In genomic region chr17:59826741-59827453, GRCh38 we compare ENCODE assay signal across 10 cellular contexts.
DNase-seq lines count a peak whose midpoint lies in the region; ATAC-seq and TF ChIP-seq lines count a peak whose summit lies in the region.
"Had no signal": no experiment of that assay in that cellular context is flagged by ENCODE, and none has a peak within 500 bp of the region (broad histone marks: within the 10 kb centered on the region; RNA-seq: fewer than 3 reads in every experiment).

No MANE protein-coding gene starts in this region.

- H3K4me3 Mint-ChIP-seq in IgD-negative memory B cell: peak overlapping the region in 3 of 4 donors; percentile 37 to 80 (median 67)

- intact Hi-C loops in adrenal gland (cut with DNase I): no loop called here
- intact Hi-C loops in mucosa of descending colon (cut with DNase I, micrococcal nuclease): no loop called here

- H3K27ac Mint-ChIP-seq in IgD-negative memory B cell: peak overlapping the region in 1 of 3 donors; percentile 52

- peak overlapping the region; percentile 68 to 91 (median 86); a peak in 21 of 22 replicates for H3K27ac ChIP-seq in BLaER1 treated with 17β-estradiol and CSF1 and Interleukin-3, amounts not matched to agents 10 nM and 100 nM
- H3K27ac ChIP-seq in adrenal gland (peak overlapping the region in 3 of 5 donors; percentile 21 to 76 (median 73)), neutrophil (peak overlapping the region; percentile 30)

- peak overlapping the region; percentile 77 to 93 (median 86) for H3K4me2 ChIP-seq in BLaER1 treated with 17β-estradiol and CSF1 and Interleukin-3, amounts not matched to agents 10 nM and 100 nM

- no peaks in the 10 kb centered on the region for H3K27me3 Mint-ChIP-seq in IgD-negative memory B cell

- no peaks in the 10 kb centered on the region for H4K20me1 ChIP-seq in BLaER1 treated with 17β-estradiol and CSF1 and Interleukin-3, amounts not matched to agents 10 nM and 100 nM

- 0 out of 20 replicates have a peak overlapping the region, but pooled peaks of 1 of the 10 experiments have one; percentile 49 for H3K4me3 ChIP-seq in BLaER1 treated with 17β-estradiol and CSF1 and Interleukin-3, amounts not matched to agents 10 nM and 100 nM
- H3K4me3 ChIP-seq in adrenal gland (no peak overlapping the region), neutrophil (ENCODE audit: low read depth in 1 of 2, low read length in 1 of 2) (no peak overlapping the region), mucosa of descending colon (no peak overlapping the region)
- H3K4me3 ChIP-seq: MG63, right atrium auricular region had no signal

- peaks cover 67 to 83% (median 72%) of the 10 kb centered on the region in 10 experiments for H3K4me1 ChIP-seq in BLaER1 treated with 17β-estradiol and CSF1 and Interleukin-3, amounts not matched to agents 10 nM and 100 nM
- H3K4me1 ChIP-seq in adrenal gland (replicated peaks in 1 of 2) (peaks cover 18 to 62% of the 10 kb centered on the region in 2 donors), neutrophil (ENCODE audit: control insufficient read depth in 1 of 2, insufficient read depth in 1 of 2, low read depth in 1 of 2, low read length in 1 of 2) (peaks cover 12 to 14% of the 10 kb centered on the region in 2 experiments), mucosa of descending colon (ENCODE audit: low read depth) (peaks cover 49% of the 10 kb centered on the region)

- DNase-seq in adrenal gland (no peak), mucosa of descending colon (no peak)
- DNase-seq in stimulated activated CD4-positive, alpha-beta T cell treated with anti-CD3 and anti-CD28 coated beads, Interleukin-15, amount 100 ng/mL, for 24 hours: no peak
- DNase-seq: MG63 had no signal

- peaks cover 9 to 38% (median 22%) of the 10 kb centered on the region in 11 experiments; a peak in 21 of 22 replicates for H3K36me3 ChIP-seq in BLaER1 treated with 17β-estradiol and CSF1 and Interleukin-3, amounts not matched to agents 10 nM and 100 nM
- H3K36me3 ChIP-seq in adrenal gland (replicated peaks in 1 of 2): peaks cover 0 to 8% of the 10 kb centered on the region in 2 donors
- peaks cover 77% of the 10 kb centered on the region for H3K36me3 ChIP-seq in neutrophil
- H3K36me3 ChIP-seq in mucosa of descending colon (ENCODE audit: low read depth): peaks cover 4% of the 10 kb centered on the region
- H3K36me3 ChIP-seq: right atrium auricular region had no signal

- no peaks in the 10 kb centered on the region; a peak in 1 of 22 replicates for H3K9me3 ChIP-seq in BLaER1 treated with 17β-estradiol and CSF1 and Interleukin-3, amounts not matched to agents 10 nM and 100 nM (replicated peaks in 1 of 11)
- H3K9me3 ChIP-seq in adrenal gland (replicated peaks in 1 of 3): no peaks in the 10 kb centered on the region
- H3K9me3 ChIP-seq in neutrophil: no peaks in the 10 kb centered on the region
- no peaks in the 10 kb centered on the region for H3K9me3 ChIP-seq in mucosa of descending colon
- H3K9me3 ChIP-seq: MG63, right atrium auricular region had no signal

- peaks cover 40 to 47% (median 42%) of the 10 kb centered on the region in 3 donors for H3K4me1 Mint-ChIP-seq in IgD-negative memory B cell

- ATAC-seq in GM18502 (IDR thresholded peaks at IDR 0.05; ENCODE audit: poor library complexity, unreplicated experiment): no peak
- no peak for ATAC-seq in mucosa of descending colon
- ATAC-seq in GM19023 (IDR thresholded peaks at IDR 0.05; ENCODE audit: unreplicated experiment): no peak

- H3K9ac ChIP-seq in BLaER1 treated with 17β-estradiol and CSF1 and Interleukin-3, amounts not matched to agents 10 nM and 100 nM: peak overlapping the region in 9 of 11 experiments; percentile 70 to 80 (median 74); a peak in 10 of 22 replicates

- no peak for TF ChIP-seq POLR2A in adrenal gland (IDR thresholded peaks at IDR 0.05)

- H3K36me3 Mint-ChIP-seq in IgD-negative memory B cell: peaks cover 6% of the 10 kb centered on the region

- H3K9me3 Mint-ChIP-seq in IgD-negative memory B cell: no peaks in the 10 kb centered on the region

- no peak for TF ChIP-seq CTCF in adrenal gland (IDR thresholded peaks at IDR 0.05)
- TF ChIP-seq CTCF in neutrophil (IDR thresholded peaks at IDR 0.05): no peak
- TF ChIP-seq CTCF in mucosa of descending colon (IDR thresholded peaks at IDR 0.05): no peak

- no peaks in the 10 kb centered on the region for H3K27me3 ChIP-seq in BLaER1 treated with 17β-estradiol and CSF1 and Interleukin-3, amounts not matched to agents 10 nM and 100 nM
- H3K27me3 ChIP-seq in adrenal gland: no peaks in the 10 kb centered on the region
- H3K27me3 ChIP-seq in neutrophil: no peaks in the 10 kb centered on the region
- H3K27me3 ChIP-seq: MG63, right atrium auricular region had no signal

- 91 to 96% (median 94%) methylated on average over 4 of the region's 4 CpGs for WGBS in adrenal gland, 4 donors

Comparison
In these comparisons a context has a peak if more than half of its experiments do, and no peak if none do; other contexts are left out.
1. H3K27ac ChIP-seq: peak in every context shown above with its lines; median percentile 86 in BLaER1 treated with 17β-estradiol and CSF1 and Interleukin-3, amounts not matched to agents 10 nM and 100 nM; 73 in adrenal gland; 30 in neutrophil.